In the genomic region with DNA sequence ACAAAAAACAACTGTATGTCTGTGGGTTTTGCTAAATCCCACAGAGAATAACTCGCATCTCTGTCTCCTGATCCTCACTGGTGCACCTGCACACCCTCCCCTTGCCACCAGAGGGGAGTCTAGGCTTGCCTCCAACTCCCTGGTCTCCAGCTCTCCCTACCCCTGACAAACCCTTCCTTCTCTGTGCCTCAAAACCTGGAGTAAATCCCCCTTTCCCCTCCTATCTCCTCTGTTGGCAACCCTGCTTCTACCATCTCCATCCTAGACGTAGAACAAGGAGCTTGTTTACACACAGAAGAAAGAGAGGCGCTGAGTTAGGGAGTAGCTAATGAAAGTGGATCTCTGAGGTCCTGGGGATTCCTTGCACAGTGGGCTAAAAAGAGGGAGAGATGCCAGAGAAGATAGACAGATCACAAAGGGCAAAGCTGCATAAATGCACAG, we compare ENCODE assay signal across 1 cellular context.
TF ChIP-seq lines count a peak whose summit lies in the region.

No MANE protein-coding gene starts in this region.

TF ChIP-seq in GM23338, 12 proteins besides CTCF, POLR2A, EP300 and RAD21 (continued from another document):
- TF ChIP-seq, protein P1, sequence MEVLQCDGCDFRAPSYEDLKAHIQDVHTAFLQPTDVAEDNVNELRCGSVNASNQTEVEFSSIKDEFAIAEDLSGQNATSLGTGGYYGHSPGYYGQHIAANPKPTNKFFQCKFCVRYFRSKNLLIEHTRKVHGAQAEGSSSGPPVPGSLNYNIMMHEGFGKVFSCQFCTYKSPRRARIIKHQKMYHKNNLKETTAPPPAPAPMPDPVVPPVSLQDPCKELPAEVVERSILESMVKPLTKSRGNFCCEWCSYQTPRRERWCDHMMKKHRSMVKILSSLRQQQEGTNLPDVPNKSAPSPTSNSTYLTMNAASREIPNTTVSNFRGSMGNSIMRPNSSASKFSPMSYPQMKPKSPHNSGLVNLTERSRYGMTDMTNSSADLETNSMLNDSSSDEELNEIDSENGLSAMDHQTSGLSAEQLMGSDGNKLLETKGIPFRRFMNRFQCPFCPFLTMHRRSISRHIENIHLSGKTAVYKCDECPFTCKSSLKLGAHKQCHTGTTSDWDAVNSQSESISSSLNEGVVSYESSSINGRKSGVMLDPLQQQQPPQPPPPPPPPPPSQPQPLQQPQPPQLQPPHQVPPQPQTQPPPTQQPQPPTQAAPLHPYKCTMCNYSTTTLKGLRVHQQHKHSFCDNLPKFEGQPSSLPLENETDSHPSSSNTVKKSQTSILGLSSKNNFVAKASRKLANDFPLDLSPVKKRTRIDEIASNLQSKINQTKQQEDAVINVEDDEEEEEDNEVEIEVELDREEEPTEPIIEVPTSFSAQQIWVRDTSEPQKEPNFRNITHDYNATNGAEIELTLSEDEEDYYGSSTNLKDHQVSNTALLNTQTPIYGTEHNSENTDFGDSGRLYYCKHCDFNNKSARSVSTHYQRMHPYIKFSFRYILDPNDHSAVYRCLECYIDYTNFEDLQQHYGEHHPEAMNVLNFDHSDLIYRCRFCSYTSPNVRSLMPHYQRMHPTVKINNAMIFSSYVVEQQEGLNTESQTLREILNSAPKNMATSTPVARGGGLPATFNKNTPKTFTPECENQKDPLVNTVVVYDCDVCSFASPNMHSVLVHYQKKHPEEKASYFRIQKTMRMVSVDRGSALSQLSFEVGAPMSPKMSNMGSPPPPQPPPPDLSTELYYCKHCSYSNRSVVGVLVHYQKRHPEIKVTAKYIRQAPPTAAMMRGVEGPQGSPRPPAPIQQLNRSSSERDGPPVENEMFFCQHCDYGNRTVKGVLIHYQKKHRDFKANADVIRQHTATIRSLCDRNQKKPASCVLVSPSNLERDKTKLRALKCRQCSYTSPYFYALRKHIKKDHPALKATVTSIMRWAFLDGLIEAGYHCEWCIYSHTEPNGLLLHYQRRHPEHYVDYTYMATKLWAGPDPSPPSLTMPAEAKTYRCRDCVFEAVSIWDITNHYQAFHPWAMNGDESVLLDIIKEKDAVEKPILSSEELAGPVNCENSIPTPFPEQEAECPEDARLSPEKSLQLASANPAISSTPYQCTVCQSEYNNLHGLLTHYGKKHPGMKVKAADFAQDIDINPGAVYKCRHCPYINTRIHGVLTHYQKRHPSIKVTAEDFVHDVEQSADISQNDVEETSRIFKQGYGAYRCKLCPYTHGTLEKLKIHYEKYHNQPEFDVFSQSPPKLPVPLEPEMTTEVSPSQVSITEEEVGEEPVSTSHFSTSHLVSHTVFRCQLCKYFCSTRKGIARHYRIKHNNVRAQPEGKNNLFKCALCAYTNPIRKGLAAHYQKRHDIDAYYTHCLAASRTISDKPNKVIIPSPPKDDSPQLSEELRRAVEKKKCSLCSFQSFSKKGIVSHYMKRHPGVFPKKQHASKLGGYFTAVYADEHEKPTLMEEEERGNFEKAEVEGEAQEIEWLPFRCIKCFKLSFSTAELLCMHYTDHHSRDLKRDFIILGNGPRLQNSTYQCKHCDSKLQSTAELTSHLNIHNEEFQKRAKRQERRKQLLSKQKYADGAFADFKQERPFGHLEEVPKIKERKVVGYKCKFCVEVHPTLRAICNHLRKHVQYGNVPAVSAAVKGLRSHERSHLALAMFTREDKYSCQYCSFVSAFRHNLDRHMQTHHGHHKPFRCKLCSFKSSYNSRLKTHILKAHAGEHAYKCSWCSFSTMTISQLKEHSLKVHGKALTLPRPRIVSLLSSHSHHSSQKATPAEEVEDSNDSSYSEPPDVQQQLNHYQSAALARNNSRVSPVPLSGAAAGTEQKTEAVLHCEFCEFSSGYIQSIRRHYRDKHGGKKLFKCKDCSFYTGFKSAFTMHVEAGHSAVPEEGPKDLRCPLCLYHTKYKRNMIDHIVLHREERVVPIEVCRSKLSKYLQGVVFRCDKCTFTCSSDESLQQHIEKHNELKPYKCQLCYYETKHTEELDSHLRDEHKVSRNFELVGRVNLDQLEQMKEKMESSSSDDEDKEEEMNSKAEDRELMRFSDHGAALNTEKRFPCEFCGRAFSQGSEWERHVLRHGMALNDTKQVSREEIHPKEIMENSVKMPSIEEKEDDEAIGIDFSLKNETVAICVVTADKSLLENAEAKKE (CRISPR knock-in tag; IDR thresholded peaks at IDR 0.05): no peak
- TF ChIP-seq, protein P2, sequence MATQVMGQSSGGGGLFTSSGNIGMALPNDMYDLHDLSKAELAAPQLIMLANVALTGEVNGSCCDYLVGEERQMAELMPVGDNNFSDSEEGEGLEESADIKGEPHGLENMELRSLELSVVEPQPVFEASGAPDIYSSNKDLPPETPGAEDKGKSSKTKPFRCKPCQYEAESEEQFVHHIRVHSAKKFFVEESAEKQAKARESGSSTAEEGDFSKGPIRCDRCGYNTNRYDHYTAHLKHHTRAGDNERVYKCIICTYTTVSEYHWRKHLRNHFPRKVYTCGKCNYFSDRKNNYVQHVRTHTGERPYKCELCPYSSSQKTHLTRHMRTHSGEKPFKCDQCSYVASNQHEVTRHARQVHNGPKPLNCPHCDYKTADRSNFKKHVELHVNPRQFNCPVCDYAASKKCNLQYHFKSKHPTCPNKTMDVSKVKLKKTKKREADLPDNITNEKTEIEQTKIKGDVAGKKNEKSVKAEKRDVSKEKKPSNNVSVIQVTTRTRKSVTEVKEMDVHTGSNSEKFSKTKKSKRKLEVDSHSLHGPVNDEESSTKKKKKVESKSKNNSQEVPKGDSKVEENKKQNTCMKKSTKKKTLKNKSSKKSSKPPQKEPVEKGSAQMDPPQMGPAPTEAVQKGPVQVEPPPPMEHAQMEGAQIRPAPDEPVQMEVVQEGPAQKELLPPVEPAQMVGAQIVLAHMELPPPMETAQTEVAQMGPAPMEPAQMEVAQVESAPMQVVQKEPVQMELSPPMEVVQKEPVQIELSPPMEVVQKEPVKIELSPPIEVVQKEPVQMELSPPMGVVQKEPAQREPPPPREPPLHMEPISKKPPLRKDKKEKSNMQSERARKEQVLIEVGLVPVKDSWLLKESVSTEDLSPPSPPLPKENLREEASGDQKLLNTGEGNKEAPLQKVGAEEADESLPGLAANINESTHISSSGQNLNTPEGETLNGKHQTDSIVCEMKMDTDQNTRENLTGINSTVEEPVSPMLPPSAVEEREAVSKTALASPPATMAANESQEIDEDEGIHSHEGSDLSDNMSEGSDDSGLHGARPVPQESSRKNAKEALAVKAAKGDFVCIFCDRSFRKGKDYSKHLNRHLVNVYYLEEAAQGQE (IDR thresholded peaks at IDR 0.05; ENCODE audit: unreplicated experiment): no peak
- TF ChIP-seq NANOG (IDR thresholded peaks at IDR 0.05; ENCODE audit: borderline replicate concordance): no peak
- no peak for TF ChIP-seq EZH2phosphoT487 (IDR thresholded peaks at IDR 0.05; ENCODE audit: unreplicated experiment)
- no peak for TF ChIP-seq ZNF331 (CRISPR knock-in tag; IDR thresholded peaks at IDR 0.05; ENCODE audit: low read depth)
- TF ChIP-seq EZH2 (IDR thresholded peaks at IDR 0.05; ENCODE audit: low read depth, unreplicated experiment): no peak
- no peak for TF ChIP-seq STAT1 (IDR thresholded peaks at IDR 0.05; ENCODE audit: unreplicated experiment)
- no peak for TF ChIP-seq CREB1 (CRISPR knock-in tag; IDR thresholded peaks at IDR 0.05; ENCODE audit: low read depth)
